In the genomic region with DNA sequence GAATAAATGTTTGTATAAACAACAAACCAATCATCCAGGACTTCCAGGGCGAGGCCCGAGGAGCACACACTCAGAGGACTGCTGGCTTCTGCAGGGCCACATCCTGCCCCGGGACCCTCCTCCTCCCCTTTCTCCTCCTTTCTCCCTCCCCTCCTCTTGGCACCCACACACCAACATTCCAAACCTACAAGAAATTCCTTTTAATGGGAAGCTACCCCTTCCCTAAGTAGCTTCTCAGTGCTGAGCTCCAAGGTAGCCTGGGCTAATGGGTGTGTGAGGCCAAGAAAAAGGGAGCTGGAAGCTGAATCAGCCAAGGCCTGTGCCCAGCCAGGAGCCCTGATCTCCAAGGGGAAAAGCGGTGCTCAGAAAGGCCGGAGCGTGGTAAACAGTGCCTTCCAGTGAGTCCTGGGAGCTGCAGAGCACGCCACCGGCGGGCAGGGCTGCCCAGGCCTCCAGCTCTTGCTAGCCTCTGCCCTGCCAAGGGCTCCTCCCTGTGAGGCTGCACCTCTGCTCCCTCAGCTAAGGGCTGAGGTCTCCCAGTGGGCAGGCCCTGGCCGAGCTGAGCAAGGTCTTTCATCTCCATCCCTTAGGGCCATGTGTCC, we compare ENCODE assay signal across 1 cellular context.
TF ChIP-seq lines count a peak whose summit lies in the region.

No MANE protein-coding gene starts in this region.

TF ChIP-seq in HepG2, 621 proteins besides CTCF, POLR2A, EP300 and RAD21:
- TF ChIP-seq ZNF724P (CRISPR knock-in tag; IDR thresholded peaks at IDR 0.05; ENCODE audit: borderline replicate concordance) (peak; percentile 63; the same call in 1 of the 2 replicates), KDM3A (CRISPR knock-in tag; IDR thresholded peaks at IDR 0.05; ENCODE audit: low read depth) (0 out of 2 replicates have a peak, but pooled peaks have one; percentile 29), ZSCAN31 (CRISPR knock-in tag; IDR thresholded peaks at IDR 0.05; ENCODE audit: low read depth) (no peak), ATF7-NPFF (CRISPR knock-in tag; IDR thresholded peaks at IDR 0.05; ENCODE audit: low read depth) (0 out of 2 replicates have a peak, but pooled peaks have one; percentile 23), AGO2 (optimal IDR thresholded peaks at IDR 0.05; ENCODE audit: low read depth, low read length) (peak; percentile 16), ARNT2 (CRISPR knock-in tag; IDR thresholded peaks at IDR 0.05; ENCODE audit: low read depth) (0 out of 2 replicates have a peak, but pooled peaks have one; percentile 42), KLF9 (CRISPR knock-in tag; IDR thresholded peaks at IDR 0.05; ENCODE audit: low read depth) (no peak)
